Comparison of ENCODE assay signal across 11 cellular contexts in the genomic region with DNA sequence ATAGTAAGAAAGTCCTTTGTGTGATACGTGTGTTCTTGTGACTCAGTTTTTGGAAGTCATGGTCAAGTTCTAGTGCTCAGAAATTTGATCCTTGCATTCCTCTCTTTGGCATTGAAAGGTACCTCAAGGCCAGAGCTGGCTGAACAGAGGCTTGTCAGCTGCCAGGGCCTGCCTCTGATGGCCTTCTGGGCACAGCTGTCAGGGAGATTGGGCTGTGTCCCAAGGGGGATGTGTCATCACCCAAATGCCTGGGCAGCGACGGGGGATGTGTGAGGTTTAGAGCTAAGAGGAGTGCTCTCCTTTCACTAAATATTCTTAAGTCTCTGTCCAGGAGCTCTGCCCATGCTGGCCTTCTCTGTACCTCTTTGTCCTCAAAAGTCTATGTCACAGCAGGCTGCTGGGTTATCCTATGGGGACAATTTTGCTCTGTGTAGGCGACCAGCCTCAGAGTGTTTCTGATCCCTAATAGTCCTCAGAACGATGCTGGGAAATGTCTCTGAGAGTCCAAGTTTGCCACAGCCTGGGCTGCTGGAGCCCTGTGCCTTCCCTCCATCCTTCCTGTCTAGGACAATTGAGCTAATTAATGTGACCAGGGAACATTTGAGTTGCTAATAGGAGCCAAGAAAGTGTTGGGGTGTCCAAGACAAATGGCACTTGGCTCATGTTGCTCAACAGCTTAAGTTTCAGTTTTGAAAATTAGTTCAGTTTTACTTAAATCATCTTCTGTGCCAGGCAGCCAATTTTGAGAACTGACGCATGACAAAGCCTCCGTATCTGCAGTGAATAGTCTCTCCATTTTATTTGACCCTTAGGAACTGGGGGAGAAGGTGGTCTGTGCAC.
DNase-seq lines count a peak whose midpoint lies in the region; ATAC-seq, FAIRE-seq and TF ChIP-seq lines count a peak whose summit lies in the region.
"Had no signal": no experiment of that assay in that cellular context is flagged by ENCODE, and none has a peak within 500 bp of the region (broad histone marks: within the 10 kb centered on the region; RNA-seq: fewer than 3 reads in every experiment).

No MANE protein-coding gene starts in this region.

- no peaks in the 10 kb centered on the region for H3K27me3 ChIP-seq in Loucy (ENCODE audit: insufficient read depth, low read length, poor library complexity, severe bottlenecking)
- no peaks in the 10 kb centered on the region for H3K27me3 ChIP-seq in right cardiac atrium (ENCODE audit: control insufficient read depth, insufficient read depth)
- H3K27me3 ChIP-seq in mesendoderm (ENCODE audit: insufficient read depth, low read length, poor library complexity) = no peaks in the 10 kb centered on the region
- H3K27me3 ChIP-seq: neutrophil had no signal

- H3K79me2 ChIP-seq in Loucy (ENCODE audit: insufficient read depth, low read length) = no peaks in the 10 kb centered on the region
- no peaks in the 10 kb centered on the region for H3K79me2 ChIP-seq in mesendoderm (ENCODE audit: control insufficient read depth, insufficient read depth, low read length)

- no peaks in the 10 kb centered on the region for H3K79me1 ChIP-seq in mesendoderm (ENCODE audit: low read length)

- H3K27ac ChIP-seq in right cardiac atrium (ENCODE audit: low read length) (peak overlapping the region; percentile 45), mesendoderm (ENCODE audit: low read depth, low read length) (no peak overlapping the region)
- H3K27ac ChIP-seq: neutrophil had no signal

- TF ChIP-seq CTCF in Loucy (conservative IDR thresholded peaks at IDR 0.05; ENCODE audit: low read length) = no peak

- intact Hi-C loops in right cardiac atrium (cut with DNase I) = no loop called here

- no peaks in the 10 kb centered on the region for H3K36me3 ChIP-seq in Loucy (ENCODE audit: insufficient read depth, low read length)
- no peaks in the 10 kb centered on the region for H3K36me3 ChIP-seq in mesendoderm (ENCODE audit: control insufficient read depth, insufficient read depth, low read length)
- H3K36me3 ChIP-seq: neutrophil had no signal

- H4K5ac ChIP-seq in mesendoderm (ENCODE audit: low read length) = no peak overlapping the region

- H3K9ac ChIP-seq in Loucy (ENCODE audit: low read depth, low read length, poor library complexity, severe bottlenecking) = no peak overlapping the region
- no peak overlapping the region for H3K9ac ChIP-seq in mesendoderm (ENCODE audit: low read length)

- H2BK15ac ChIP-seq in mesendoderm (replicated peaks; ENCODE audit: low read depth) = no peak overlapping the region

- peak overlapping the region; percentile 34 for H3K4me2 ChIP-seq in Loucy (ENCODE audit: low read depth, low read length, poor library complexity, severe bottlenecking)
- H3K4me2 ChIP-seq in mesendoderm (ENCODE audit: low read length) = no peak overlapping the region

- H3K4me3 ChIP-seq in Loucy (ENCODE audit: low read length, poor library complexity, severe bottlenecking) (no peak overlapping the region), right cardiac atrium (ENCODE audit: low read length) (no peak overlapping the region), mesendoderm (ENCODE audit: low read length) (no peak overlapping the region)

- DNase-seq in amniotic epithelial cell (ENCODE audit: low read depth) = peak; percentile 22
- peak; percentile 71 to 85 (median 84) for DNase-seq in right cardiac atrium
- DNase-seq in urothelium cell line (ENCODE audit: low spot score) = peak; percentile 20
- no peak for DNase-seq in globus pallidus (ENCODE audit: low spot score)
- no peak for DNase-seq in SHP77 (lab: John Stamatoyannopoulos, UW)
- no peak for DNase-seq in mesendoderm
- DNase-seq: Karpas-422; NCI-H748 treated with DMSO at 0.1 percent for 48 hours; stimulated activated CD4-positive, alpha-beta T cell treated with anti-CD3 and anti-CD28 coated beads, Interleukin-4, amount 100 ng/mL, for 4 hours had no signal

- H3K56ac ChIP-seq in mesendoderm (ENCODE audit: low read length) = no peak overlapping the region

- no peaks in the 10 kb centered on the region for H3K9me3 ChIP-seq in Loucy (ENCODE audit: insufficient read depth, low read depth, low read length)
- no peaks in the 10 kb centered on the region for H3K9me3 ChIP-seq in right cardiac atrium (ENCODE audit: control insufficient read depth, low read length)
- H3K9me3 ChIP-seq: neutrophil had no signal

- no peak overlapping the region for H2BK5ac ChIP-seq in mesendoderm (ENCODE audit: low read length)

- H3K18ac ChIP-seq in mesendoderm (ENCODE audit: low read length) = no peak overlapping the region

- H2AK5ac ChIP-seq in mesendoderm (ENCODE audit: low read length) = no peak overlapping the region

- H3K4me1 ChIP-seq in Loucy (ENCODE audit: insufficient read depth, low read length, poor library complexity, severe bottlenecking) (peaks cover 28% of the 10 kb centered on the region), right cardiac atrium (ENCODE audit: control insufficient read depth, insufficient read depth, low read length) (no peaks in the 10 kb centered on the region), mesendoderm (ENCODE audit: control insufficient read depth, low read depth, low read length) (no peaks in the 10 kb centered on the region)

- no peak overlapping the region for H3K23ac ChIP-seq in mesendoderm (ENCODE audit: low read length)

- H3K4ac ChIP-seq in mesendoderm (ENCODE audit: low read depth, low read length) = no peak overlapping the region

- WGBS in right cardiac atrium = 54% methylated on average over 7 of the region's 7 CpGs
- no CpG with 5 or more reads among the region's 7 CpGs for WGBS in mesendoderm (ENCODE audit: extremely low coverage, insufficient coverage, low lambda C conversion rate)

- peak; percentile 93 to 94 for ATAC-seq in right cardiac atrium

- H3F3A ChIP-seq in Loucy (ENCODE audit: low read depth) = no peaks in the 10 kb centered on the region

- no peak for FAIRE-seq in urothelium cell line (lab: Jason Lieb, UNC)

- H2AFZ ChIP-seq in Loucy (ENCODE audit: low read length) = peak overlapping the region; percentile 41

- no peaks in the 10 kb centered on the region for H3K9me2 ChIP-seq in Loucy (replicated peaks; ENCODE audit: low read depth, low read length)

- no peaks in the 10 kb centered on the region for H4K20me1 ChIP-seq in Loucy (ENCODE audit: insufficient read depth, low read length, poor library complexity, severe bottlenecking)

- no peak overlapping the region for H2BK120ac ChIP-seq in mesendoderm (ENCODE audit: low read depth, low read length)

- H4K8ac ChIP-seq in mesendoderm (ENCODE audit: low read depth, low read length) = no peak overlapping the region

Comparison
In these comparisons a context has a peak if more than half of its experiments do, and no peak if none do; other contexts are left out.
1. DNase-seq: peak in amniotic epithelial cell (single experiment), right cardiac atrium (3 of 3) and urothelium cell line (single experiment); none in globus pallidus (single experiment), SHP77 (0 of 2) and mesendoderm (single experiment).